8 cellular contexts compared by ENCODE assay signal in the genomic region with DNA sequence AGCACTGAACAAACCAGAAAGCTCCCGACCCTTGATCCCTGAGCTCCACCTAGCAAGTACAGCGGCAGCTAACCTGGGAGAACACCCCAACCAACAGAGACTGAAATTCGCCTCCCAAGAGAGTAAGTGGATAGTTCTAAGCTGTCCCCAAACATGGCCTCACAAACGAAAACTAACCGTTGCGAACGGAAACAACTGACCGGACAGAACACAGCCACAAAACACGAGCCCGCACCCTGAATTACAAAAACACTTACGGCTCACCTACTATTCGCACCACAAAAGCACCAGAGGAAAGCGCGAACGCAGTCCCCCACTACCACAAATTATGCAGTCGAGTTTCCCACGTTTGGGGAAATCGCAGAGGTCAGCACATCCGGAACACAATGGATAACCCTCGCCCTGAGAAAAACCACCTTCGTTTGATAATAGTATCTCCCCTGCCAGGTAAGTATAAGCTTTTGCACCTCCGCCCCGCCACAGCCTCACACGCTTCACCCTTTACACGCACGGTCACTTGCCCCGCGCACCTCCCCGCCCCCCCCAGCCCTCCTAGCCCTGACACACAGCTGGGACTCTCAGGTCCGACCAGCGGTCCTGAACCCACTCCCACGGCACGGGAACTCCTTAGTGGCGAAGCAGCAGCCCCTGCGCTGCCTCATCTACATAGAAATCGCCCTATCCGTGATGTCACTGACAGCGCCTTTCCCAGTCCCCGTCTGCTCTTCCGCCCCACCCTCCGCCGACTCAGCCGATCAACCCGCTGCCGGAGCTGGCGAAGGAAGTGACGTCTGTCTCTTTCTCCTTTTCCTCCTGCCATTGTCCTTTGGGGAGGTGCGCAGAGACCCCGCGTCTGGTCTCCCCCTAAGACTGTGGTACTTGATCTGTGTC. TPM values are rescaled to one million over a fixed set of nuclear protein-coding genes. Genes with fewer than 3 reads are reported as not detected.
DNase-seq lines count a peak whose midpoint lies in the region; ATAC-seq and TF ChIP-seq lines count a peak whose summit lies in the region.
"Not testable (repeated sequence)": the region's sequence is repeated elsewhere in the genome, so short reads cannot be mapped to it uniquely, and the experiment has no call there.

No MANE protein-coding gene starts in this region.

- peak overlapping the region; percentile 80 for H3K27ac ChIP-seq in RWPE1

- not testable (repeated sequence) for H3K9me3 Mint-ChIP-seq in activated T-cell treated with anti-CD3 and anti-CD28 coated beads, Interleukin-2, amount 50 U/mL, for 4 hours; naive B cell

- CTCF ChIA-PET in RWPE1 (lab: Yijun Ruan, JAX), result not testable (repeated sequence)

- H3K4me3 ChIP-seq in epithelial cell of proximal tubule (ENCODE audit: low read depth, low read length), result peak overlapping the region; percentile 36

- peak overlapping the region in 5 of 6 donors; percentile 99 to 100 (median 100) for H3K27ac Mint-ChIP-seq in naive B cell

- not testable (repeated sequence) for TF ChIP-seq CTCF in RWPE1 (conservative IDR thresholded peaks at IDR 0.05; ENCODE audit: low read depth); epithelial cell of proximal tubule (conservative IDR thresholded peaks at IDR 0.05; ENCODE audit: low read depth, low read length)

- H3K36me3 Mint-ChIP-seq in activated T-cell treated with anti-CD3 and anti-CD28 coated beads, Interleukin-2, amount 50 U/mL, for 4 hours (ENCODE audit: insufficient read depth); naive B cell: not testable (repeated sequence)

- peak; percentile 74 for DNase-seq in DMS153 treated with DMSO at 0.1 percent for 48 hours (lab: John Stamatoyannopoulos, UW; ENCODE audit: unreplicated experiment)
- DNase-seq in LoVo (ENCODE audit: low spot score), result peak; percentile 84
- not testable (repeated sequence) for DNase-seq in RWPE1 (ENCODE audit: low spot score)
- peak; percentile 61 for DNase-seq in activated T-cell treated with anti-CD3 and anti-CD28 coated beads, Interleukin-2, amount 50 U/mL, for 4 hours
- peak; percentile 83 for DNase-seq in epithelial cell of proximal tubule (ENCODE audit: low read depth)
- peak; percentile 93 for DNase-seq in naive B cell
- peak; percentile 57 for DNase-seq in stimulated activated CD8-positive, alpha-beta memory T cell treated with anti-CD3 and anti-CD28 coated beads, Interleukin-4, amount 100 ng/mL, for 24 hours (ENCODE audit: low read depth)

- peak; percentile 78 for ATAC-seq in GM21825 (IDR thresholded peaks at IDR 0.05; ENCODE audit: unreplicated experiment)
- peak; percentile 82 to 88 for ATAC-seq in activated T-cell treated with anti-CD3 and anti-CD28 coated beads, Interleukin-2, amount 50 U/mL, for 4 hours
- ATAC-seq in naive B cell (ENCODE audit: low read depth in 2 of 2), result peak; percentile 72 to 85

- H3K4me1 Mint-ChIP-seq in activated T-cell treated with anti-CD3 and anti-CD28 coated beads, Interleukin-2, amount 50 U/mL, for 4 hours (ENCODE audit: low read depth), result peaks cover 24% of the 10 kb centered on the region
- H3K4me1 Mint-ChIP-seq in naive B cell, result peaks cover 0 to 16% (median 14%) of the 10 kb centered on the region in 3 donors

- not testable (repeated sequence) for H3K27me3 Mint-ChIP-seq in activated T-cell treated with anti-CD3 and anti-CD28 coated beads, Interleukin-2, amount 50 U/mL, for 4 hours (ENCODE audit: low read depth); naive B cell

- peak overlapping the region; percentile 84 for H3K4me3 Mint-ChIP-seq in activated T-cell treated with anti-CD3 and anti-CD28 coated beads, Interleukin-2, amount 50 U/mL, for 4 hours
- peak overlapping the region in 7 of 8 donors; percentile 79 to 99 (median 90) for H3K4me3 Mint-ChIP-seq in naive B cell

- POLR2A ChIA-PET in RWPE1 (lab: Yijun Ruan, JAX; ENCODE audit: low non-redundant PET), result not testable (repeated sequence)

RNA-seq across cellular contexts. Expression of a gene that starts 38.8 kb away (rescaled TPM):
- not detected for total RNA-seq in activated T-cell treated with anti-CD3 and anti-CD28 coated beads, Interleukin-2, amount 50 U/mL, for 4 hours
- total RNA-seq in epithelial cell of proximal tubule, result not detected in 2 replicates
- polyA plus RNA-seq in naive B cell (ENCODE audit: low read depth in 6 of 6), result not detected
